1 cellular context compared by ENCODE assay signal in genomic region chr4:140800686-140801085, GRCh38.
TF ChIP-seq lines count a peak whose summit lies in the region.

No MANE protein-coding gene starts in this region.

TF ChIP-seq in H1, 55 proteins besides CTCF, POLR2A, EP300 and RAD21 (continued from another document):
- TF ChIP-seq, protein P1, sequence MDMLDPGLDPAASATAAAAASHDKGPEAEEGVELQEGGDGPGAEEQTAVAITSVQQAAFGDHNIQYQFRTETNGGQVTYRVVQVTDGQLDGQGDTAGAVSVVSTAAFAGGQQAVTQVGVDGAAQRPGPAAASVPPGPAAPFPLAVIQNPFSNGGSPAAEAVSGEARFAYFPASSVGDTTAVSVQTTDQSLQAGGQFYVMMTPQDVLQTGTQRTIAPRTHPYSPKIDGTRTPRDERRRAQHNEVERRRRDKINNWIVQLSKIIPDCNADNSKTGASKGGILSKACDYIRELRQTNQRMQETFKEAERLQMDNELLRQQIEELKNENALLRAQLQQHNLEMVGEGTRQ (IDR thresholded peaks at IDR 0.05; ENCODE audit: low read length), result no peak
- TF ChIP-seq TBP (IDR thresholded peaks at IDR 0.05; ENCODE audit: low read depth, low read length) (no peak), GABPA (IDR thresholded peaks at IDR 0.05; ENCODE audit: borderline replicate concordance, insufficient read depth, low read length) (no peak), HDAC2 (IDR thresholded peaks at IDR 0.05; ENCODE audit: borderline replicate concordance in 1 of 2, low read depth in 2 of 2, low read length in 2 of 2) (no peak), SUZ12 (IDR thresholded peaks at IDR 0.05; ENCODE audit: low read length) (no peak), JUND (IDR thresholded peaks at IDR 0.05; ENCODE audit: low read length) (no peak), MAX (IDR thresholded peaks at IDR 0.05) (no peak)
